In genomic region chr12:123126294-123127144, GRCh38 we compare ENCODE assay signal across 1 cellular context.
TF ChIP-seq lines count a peak whose summit lies in the region.

No MANE protein-coding gene starts in this region.

TF ChIP-seq in K562, 482 proteins besides CTCF, POLR2A, EP300 and RAD21 (continues in another document):
- TF ChIP-seq ZNF707 (CRISPR knock-in tag; conservative IDR thresholded peaks at IDR 0.05) (no peak), FOXP1 (CRISPR knock-in tag; IDR thresholded peaks at IDR 0.05) (no peak), GTF2A2 (tag; IDR thresholded peaks at IDR 0.05) (no peak), TEAD2 (tag; IDR thresholded peaks at IDR 0.05) (peak; percentile 61), ZNF408 (CRISPR knock-in tag; IDR thresholded peaks at IDR 0.05; ENCODE audit: low read depth) (no peak), KLF16 (IDR thresholded peaks at IDR 0.05) (no peak), JUN (IDR thresholded peaks at IDR 0.05; ENCODE audit: borderline replicate concordance, low read depth, low read length) (peak; percentile 85), JUN (CRISPR knock-in tag; IDR thresholded peaks at IDR 0.05; ENCODE audit: borderline replicate concordance) (no peak), E2F1 (CRISPR knock-in tag; IDR thresholded peaks at IDR 0.05) (no peak), CAMTA2 (CRISPR knock-in tag; conservative IDR thresholded peaks at IDR 0.05) (no peak), ETS1 (conservative IDR thresholded peaks at IDR 0.05; ENCODE audit: control insufficient read depth, low read depth, low read length) (no peak), ATF3 (IDR thresholded peaks at IDR 0.05) (peak; percentile 92), ATF3 (CRISPR knock-in tag; conservative IDR thresholded peaks at IDR 0.05) (peak; percentile 64; the same call in 1 of the 2 replicates), DIDO1 (tag; IDR thresholded peaks at IDR 0.05; ENCODE audit: low read depth) (no peak; the same call in 1 of the 2 replicates), ZEB2 (IDR thresholded peaks at IDR 0.05) (peak; percentile 31; the same call in 1 of the 2 replicates), STAT5B (CRISPR knock-in tag; IDR thresholded peaks at IDR 0.05) (no peak), THRB (CRISPR knock-in tag; conservative IDR thresholded peaks at IDR 0.05) (no peak), TAL1 (IDR thresholded peaks at IDR 0.05) (no peak), ARHGAP35 (IDR thresholded peaks at IDR 0.05; ENCODE audit: partially characterized antibody) (peak; percentile 18), CREM (IDR thresholded peaks at IDR 0.05; ENCODE audit: low read depth) (no peak; the same call in 1 of the 2 replicates), ATF2 (CRISPR knock-in tag; IDR thresholded peaks at IDR 0.05) (no peak), PCBP1 (IDR thresholded peaks at IDR 0.05; ENCODE audit: low read depth, low read length, poor library complexity, severe bottlenecking) (no peak), ZNF609 (CRISPR knock-in tag; IDR thresholded peaks at IDR 0.05; ENCODE audit: borderline replicate concordance) (no peak), MYC (IDR thresholded peaks at IDR 0.05; ENCODE audit: low read depth, low read length) (peak; percentile 34; the same call in 1 of the 2 replicates), MYC (CRISPR knock-in tag; IDR thresholded peaks at IDR 0.05; ENCODE audit: borderline replicate concordance, low read depth) (no peak), MITF (IDR thresholded peaks at IDR 0.05) (no peak), PPARD (CRISPR knock-in tag; IDR thresholded peaks at IDR 0.05) (no peak), CSDE1 (IDR thresholded peaks at IDR 0.05) (no peak), DNMT1 (IDR thresholded peaks at IDR 0.05) (no peak), FOXJ3 (CRISPR knock-in tag; IDR thresholded peaks at IDR 0.05) (no peak), GATA2 (CRISPR knock-in tag; IDR thresholded peaks at IDR 0.05) (no peak), NKRF (IDR thresholded peaks at IDR 0.05; ENCODE audit: borderline replicate concordance) (no peak), TCFL5 (CRISPR knock-in tag; conservative IDR thresholded peaks at IDR 0.05) (no peak), MAFG (tag; conservative IDR thresholded peaks at IDR 0.05) (peak; percentile 100), PHTF2 (CRISPR knock-in tag; IDR thresholded peaks at IDR 0.05) (no peak), RNF2 (IDR thresholded peaks at IDR 0.05) (peak; percentile 61; the same call in 1 of the 2 replicates), ARNT (IDR thresholded peaks at IDR 0.05) (peak in 1 of 2 experiments; percentile 74; a peak in 1 of 4 replicates), SNIP1 (IDR thresholded peaks at IDR 0.05; ENCODE audit: low read depth) (no peak), RB1 (IDR thresholded peaks at IDR 0.05; ENCODE audit: low read depth) (peak; percentile 9; the same call in 1 of the 2 replicates), MAX (CRISPR knock-in tag; IDR thresholded peaks at IDR 0.05) (no peak), CXXC5 (CRISPR knock-in tag; IDR thresholded peaks at IDR 0.05) (no peak; the same call in 1 of the 2 replicates), ZNF274 (IDR thresholded peaks at IDR 0.05; ENCODE audit: borderline replicate concordance, low read depth, low read length) (no peak), POLR3A (IDR thresholded peaks at IDR 0.05; ENCODE audit: borderline replicate concordance, extremely low read depth, insufficient read depth, insufficient read length) (no peak), FIP1L1 (IDR thresholded peaks at IDR 0.05; ENCODE audit: low read depth, low read length, poor library complexity, severe bottlenecking) (no peak), KDM1A (IDR thresholded peaks at IDR 0.05) (peak; percentile 85 to 86), ELF4 (CRISPR knock-in tag; IDR thresholded peaks at IDR 0.05) (no peak), CC2D1A (IDR thresholded peaks at IDR 0.05) (no peak), PRPF4 (IDR thresholded peaks at IDR 0.05; ENCODE audit: insufficient read depth, low read depth, low read length, poor library complexity, severe bottlenecking) (no peak), ILK (tag; IDR thresholded peaks at IDR 0.05; ENCODE audit: borderline replicate concordance, low read depth) (no peak), ZNF655 (CRISPR knock-in tag; IDR thresholded peaks at IDR 0.05) (no peak), STAT5A (IDR thresholded peaks at IDR 0.05; ENCODE audit: borderline replicate concordance, low read length) (peak; percentile 21; the same call in 1 of the 2 replicates), ZNF79 (CRISPR knock-in tag; IDR thresholded peaks at IDR 0.05; ENCODE audit: low read depth) (no peak), SIN3A (IDR thresholded peaks at IDR 0.05; ENCODE audit: borderline replicate concordance in 2 of 2, control insufficient read depth in 1 of 2, low read depth in 2 of 2, low read length in 2 of 2) (no peak), RFX5 (IDR thresholded peaks at IDR 0.05; ENCODE audit: low read depth, low read length) (no peak), ZNF282 (CRISPR knock-in tag; IDR thresholded peaks at IDR 0.05) (no peak), NFIC (IDR thresholded peaks at IDR 0.05) (no peak), ATF1 (CRISPR knock-in tag; IDR thresholded peaks at IDR 0.05) (no peak), ATF1 (tag; IDR thresholded peaks at IDR 0.05) (peak; percentile 59), GABPB1 (CRISPR knock-in tag; IDR thresholded peaks at IDR 0.05) (no peak), ZFP36 (IDR thresholded peaks at IDR 0.05; ENCODE audit: low read depth, low read length, partially characterized antibody) (no peak)
